Comparison of ENCODE assay signal across 29 cellular contexts in the genomic region with DNA sequence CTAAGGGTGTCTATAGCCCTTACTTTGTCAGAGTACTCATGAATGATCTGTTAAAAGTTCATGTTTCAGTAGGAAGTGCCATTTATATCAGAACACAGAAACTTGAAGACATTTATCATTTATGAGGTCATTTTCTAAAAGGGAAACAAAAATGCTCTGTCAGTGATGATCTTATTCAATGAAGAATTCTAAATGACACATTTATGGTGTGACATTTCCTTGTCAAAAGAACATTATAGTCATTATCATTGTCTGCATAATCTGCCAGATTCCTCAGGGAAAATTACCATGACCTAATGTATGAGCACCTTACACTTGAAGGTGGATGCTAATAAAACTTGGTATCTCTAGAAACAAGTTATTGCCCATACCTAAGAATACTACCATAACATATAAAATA.
"Had no signal": no experiment of that assay in that cellular context is flagged by ENCODE, and none has a peak within 500 bp of the region (broad histone marks: within the 10 kb centered on the region; RNA-seq: fewer than 3 reads in every experiment).

No MANE protein-coding gene starts in this region.

- H3K36me3 Mint-ChIP-seq: activated CD4-positive, alpha-beta memory T cell treated with anti-CD3 and anti-CD28 coated beads for 36 hours; activated CD8-positive, alpha-beta memory T cell treated with anti-CD3 and anti-CD28 coated beads, Interleukin-2, amount 10 ng/mL, durations not matched to agents 7 days and 5 days; activated naive CD8-positive, alpha-beta T cell had no signal

- H3K4me3 ChIP-seq: coronary artery, dorsolateral prefrontal cortex had no signal

- H3K27me3 ChIP-seq: brain microvascular endothelial cell, dorsolateral prefrontal cortex had no signal

- H3K36me3 ChIP-seq: brain microvascular endothelial cell had no signal

- H3K4me3 Mint-ChIP-seq: activated CD4-positive, alpha-beta memory T cell treated with anti-CD3 and anti-CD28 coated beads for 36 hours; activated CD4-positive, alpha-beta T cell treated with anti-CD3 and anti-CD28 coated beads for 36 hours; activated CD4-positive, alpha-beta T cell treated with anti-CD3 and anti-CD28 coated beads, Interleukin-2, amount 10 ng/mL, durations not matched to agents 24 days and 14 days; activated CD8-positive, alpha-beta memory T cell treated with anti-CD3 and anti-CD28 coated beads, Interleukin-2, amount 10 ng/mL, durations not matched to agents 7 days and 5 days; activated CD8-positive, alpha-beta T cell treated with anti-CD3 and anti-CD28 coated beads, Interleukin-2, amount 10 ng/mL, durations not matched to agents 7 days and 5 days; activated naive CD8-positive, alpha-beta T cell; activated T-cell treated with anti-CD3 and anti-CD28 coated beads, Interleukin-2, amount 50 U/mL, for 72 hours; central memory CD8-positive, alpha-beta T cell; dendritic cell treated with granulocyte-macrophage colony-stimulating factor and Interleukin-4, amounts not matched to agents 40 ng/mL and 50 ng/mL, for 4 days; endodermal cell had no signal

- FAIRE-seq: astrocyte, bronchial epithelial cell had no signal

- H3K4me1 Mint-ChIP-seq: activated CD4-positive, alpha-beta T cell treated with anti-CD3 and anti-CD28 coated beads for 36 hours; activated CD4-positive, alpha-beta T cell treated with anti-CD3 and anti-CD28 coated beads, Interleukin-2, amount 10 ng/mL, durations not matched to agents 24 days and 14 days; activated CD8-positive, alpha-beta memory T cell treated with anti-CD3 and anti-CD28 coated beads, Interleukin-2, amount 10 ng/mL, durations not matched to agents 7 days and 5 days; central memory CD8-positive, alpha-beta T cell; endodermal cell had no signal

- H3K27ac Mint-ChIP-seq: activated CD4-positive, alpha-beta memory T cell treated with anti-CD3 and anti-CD28 coated beads for 36 hours; activated CD4-positive, alpha-beta T cell treated with anti-CD3 and anti-CD28 coated beads for 36 hours; activated CD4-positive, alpha-beta T cell treated with anti-CD3 and anti-CD28 coated beads, Interleukin-2, amount 10 ng/mL, durations not matched to agents 24 days and 14 days; activated CD8-positive, alpha-beta memory T cell treated with anti-CD3 and anti-CD28 coated beads, Interleukin-2, amount 10 ng/mL, durations not matched to agents 7 days and 5 days; activated CD8-positive, alpha-beta T cell treated with anti-CD3 and anti-CD28 coated beads, Interleukin-2, amount 10 ng/mL, durations not matched to agents 7 days and 5 days; activated naive CD8-positive, alpha-beta T cell; activated T-cell treated with anti-CD3 and anti-CD28 coated beads, Interleukin-2, amount 50 U/mL, for 72 hours; dendritic cell treated with granulocyte-macrophage colony-stimulating factor and Interleukin-4, amounts not matched to agents 40 ng/mL and 50 ng/mL, for 4 days; endodermal cell had no signal

- H3K27ac ChIP-seq: brain microvascular endothelial cell, coronary artery, dorsolateral prefrontal cortex had no signal

- H3K27me3 Mint-ChIP-seq: activated CD4-positive, alpha-beta memory T cell treated with anti-CD3 and anti-CD28 coated beads for 36 hours; activated CD4-positive, alpha-beta T cell treated with anti-CD3 and anti-CD28 coated beads for 36 hours; activated CD4-positive, alpha-beta T cell treated with anti-CD3 and anti-CD28 coated beads, Interleukin-2, amount 10 ng/mL, durations not matched to agents 24 days and 14 days; activated CD8-positive, alpha-beta memory T cell treated with anti-CD3 and anti-CD28 coated beads, Interleukin-2, amount 10 ng/mL, durations not matched to agents 7 days and 5 days; activated naive CD8-positive, alpha-beta T cell; central memory CD8-positive, alpha-beta T cell; dendritic cell treated with granulocyte-macrophage colony-stimulating factor and Interleukin-4, amounts not matched to agents 40 ng/mL and 50 ng/mL, for 4 days had no signal

- DNase-seq: activated CD4-positive, alpha-beta memory T cell treated with anti-CD3 and anti-CD28 coated beads for 36 hours; activated CD4-positive, alpha-beta T cell treated with anti-CD3 and anti-CD28 coated beads for 36 hours; activated CD4-positive, alpha-beta T cell treated with anti-CD3 and anti-CD28 coated beads, Interleukin-2, amount 10 ng/mL, durations not matched to agents 24 days and 14 days; activated CD4-positive, CD25-positive, alpha-beta regulatory T cell; activated CD4-positive, CD25-positive, alpha-beta regulatory T cell treated with anti-CD3 and anti-CD28 coated beads, Interleukin-2, amount 50 U/mL, for 72 hours; activated CD8-positive, alpha-beta memory T cell treated with anti-CD3 and anti-CD28 coated beads, Interleukin-2, amount 10 ng/mL, durations not matched to agents 7 days and 5 days; activated CD8-positive, alpha-beta memory T cell treated with anti-CD3 and anti-CD28 coated beads, Interleukin-2, amount 50 U/mL, for 4 hours; activated CD8-positive, alpha-beta T cell treated with anti-CD3 and anti-CD28 coated beads, Interleukin-2, amount 10 ng/mL, durations not matched to agents 7 days and 5 days; activated effector memory CD4-positive, alpha-beta T cell treated with Interleukin-2 at 50 U/mL for 16 hours; activated gamma-delta T cell treated with Interleukin-2 at 50 U/mL for 16 hours; activated naive CD4-positive, alpha-beta T cell treated with anti-CD3 and anti-CD28 coated beads, Interleukin-2, amount 50 U/mL, for 16 hours; activated naive CD4-positive, alpha-beta T cell treated with Interleukin-2 at 50 U/mL for 16 hours; activated T-cell treated with anti-CD3 and anti-CD28 coated beads, Interleukin-2, amount 50 U/mL, for 1 hour; activated T-cell treated with anti-CD3 and anti-CD28 coated beads, Interleukin-2, amount 50 U/mL, for 72 hours; amniotic stem cell; anterior cingulate cortex; brain microvascular endothelial cell; dorsolateral prefrontal cortex; effector memory CD4-positive, alpha-beta T cell; endodermal cell; foreskin fibroblast; T-helper 2 cell had no signal

- ATAC-seq: activated CD4-positive, alpha-beta T cell treated with anti-CD3 and anti-CD28 coated beads for 36 hours; activated CD8-positive, alpha-beta memory T cell treated with anti-CD3 and anti-CD28 coated beads, Interleukin-2, amount 10 ng/mL, durations not matched to agents 7 days and 5 days; activated CD8-positive, alpha-beta T cell treated with anti-CD3 and anti-CD28 coated beads, Interleukin-2, amount 10 ng/mL, durations not matched to agents 7 days and 5 days; activated T-cell treated with anti-CD3 and anti-CD28 coated beads, Interleukin-2, amount 50 U/mL, for 72 hours; esophagus mucosa had no signal
